ENCODE assay signal across 8 cellular contexts in the genomic region with DNA sequence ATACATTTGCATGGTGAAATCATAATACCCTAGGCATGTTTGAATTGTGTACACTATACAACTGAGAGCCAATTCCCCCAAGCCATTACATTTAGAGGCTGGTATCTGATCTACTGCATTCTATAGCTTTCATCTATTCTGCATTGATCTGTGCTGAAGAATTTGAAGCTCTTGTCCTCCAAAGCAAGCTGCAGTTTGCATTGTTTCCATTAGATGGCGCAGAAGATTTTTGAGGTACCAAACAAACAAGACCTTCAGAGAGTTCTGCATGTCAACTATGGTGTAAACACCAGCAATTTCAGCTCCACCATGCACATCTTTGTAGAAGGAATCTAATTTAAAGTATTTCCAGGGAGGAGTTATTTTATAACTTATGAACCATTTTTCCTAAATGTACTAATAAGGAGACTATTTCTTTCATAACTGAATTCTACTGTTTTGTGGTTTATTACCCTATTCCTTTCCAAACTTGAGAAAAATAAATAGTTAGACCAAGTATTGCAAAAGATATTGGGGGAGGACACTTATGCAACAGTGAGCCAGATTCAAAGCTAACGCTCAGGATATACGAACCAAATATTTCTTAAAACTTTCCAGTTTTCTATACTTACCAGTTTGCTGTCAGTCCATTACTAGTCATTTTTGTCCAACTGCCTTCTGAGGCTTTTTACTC.
DNase-seq lines count a peak whose midpoint lies in the region; ATAC-seq, FAIRE-seq and TF ChIP-seq lines count a peak whose summit lies in the region.

No MANE protein-coding gene starts in this region.

- no peak overlapping the region for H2BK20ac ChIP-seq in H9 (ENCODE audit: low read depth, low read length, poor library complexity, severe bottlenecking)

- H3K14ac ChIP-seq in H9 (ENCODE audit: insufficient read depth, low read length) = no peak overlapping the region

- in situ Hi-C loops in GM12878 (cut with MboI) = no loop called here

- H3K27ac ChIP-seq in H9 (ENCODE audit: insufficient read length, low read depth, low read length) = no peak overlapping the region
- no peak overlapping the region for H3K27ac ChIP-seq in GM12878 (ENCODE audit: control insufficient read depth, insufficient read depth)
- H3K27ac ChIP-seq in iPS DF 6.9 (ENCODE audit: low read length) = no peak overlapping the region

- no peaks in the 10 kb centered on the region for H3K9me3 ChIP-seq in H9 (ENCODE audit: control insufficient read depth, low read depth, low read length)
- H3K9me3 ChIP-seq in MG63 = no peaks in the 10 kb centered on the region
- H3K9me3 ChIP-seq in GM12878 (replicated peaks; ENCODE audit: control insufficient read depth, insufficient read depth, low read length) = no peaks in the 10 kb centered on the region
- H3K9me3 ChIP-seq in iPS DF 6.9 (ENCODE audit: control insufficient read depth, insufficient read depth, low read length) = no peaks in the 10 kb centered on the region

- no peak overlapping the region for H3T11ph ChIP-seq in H9 (ENCODE audit: low read length)

- H3K36me3 ChIP-seq in MG63 (no peaks in the 10 kb centered on the region), GM12878 (ENCODE audit: control insufficient read depth in 2 of 2, insufficient read depth in 2 of 2, low read length in 1 of 2) (no peaks in the 10 kb centered on the region), iPS DF 6.9 (ENCODE audit: control insufficient read depth, insufficient read depth, low read length) (no peaks in the 10 kb centered on the region)

- SMC1A ChIA-PET in GM12878 (lab: Charles Lee; ENCODE audit: uncharacterized antibody, unreplicated experiment) = interaction anchor here (0.6 to 7.3 kb wide), 36 partner anchors 9 to 844 kb away, joined by 3 to 104 read pairs (median 3); no protein-coding TSS in a partner anchor

- H4K8ac ChIP-seq in H9 (replicated peaks; ENCODE audit: insufficient read length, low read depth, low read length) = no peak overlapping the region

- no peaks in the 10 kb centered on the region for H3K9me3 Mint-ChIP-seq in H9

- H2BK12ac ChIP-seq in H9 (ENCODE audit: insufficient read length, low read depth, low read length) = no peak overlapping the region

- TF ChIP-seq CTCF in H9 (conservative IDR thresholded peaks at IDR 0.05) (peak; percentile 93), GM12878 (IDR thresholded peaks at IDR 0.05 in 2 of 3, conservative IDR thresholded peaks at IDR 0.05 in 1 of 3; ENCODE audit: control insufficient read depth in 2 of 3, extremely low read depth in 1 of 3, insufficient read depth in 1 of 3, low read depth in 3 of 3, low read length in 3 of 3) (peak; percentile 86 to 94 (median 87); a peak in 5 of 6 replicates)

- H3K27me3 ChIP-seq in H9 (ENCODE audit: insufficient read depth, low read length) (no peaks in the 10 kb centered on the region), MG63 (no peaks in the 10 kb centered on the region), GM12878 (replicated peaks in 1 of 2; ENCODE audit: control insufficient read depth in 2 of 2, insufficient read depth in 2 of 2, low read length in 1 of 2) (no peaks in the 10 kb centered on the region), iPS DF 6.9 (ENCODE audit: control insufficient read depth, insufficient read depth, low read length) (no peaks in the 10 kb centered on the region)

- no peaks in the 10 kb centered on the region for H3K4me1 Mint-ChIP-seq in H9

- H3K56ac ChIP-seq in H9 (ENCODE audit: insufficient read length, low read depth, low read length) = no peak overlapping the region

- no peaks in the 10 kb centered on the region for H3K79me2 ChIP-seq in H9 (ENCODE audit: insufficient read depth, low read length)
- H3K79me2 ChIP-seq in GM12878 (ENCODE audit: control insufficient read depth, insufficient read depth, low read length) = no peaks in the 10 kb centered on the region

- H3K23ac ChIP-seq in H9 (ENCODE audit: insufficient read length, low read depth, low read length) = no peak overlapping the region

- TF ChIP-seq POLR2A in GM12878 (IDR thresholded peaks at IDR 0.05; ENCODE audit: low read depth, low read length) = no peak

- no peak overlapping the region for H4K91ac ChIP-seq in H9 (ENCODE audit: insufficient read length, low read depth, low read length)

- no peaks in the 10 kb centered on the region for H3K27me3 Mint-ChIP-seq in H9 (ENCODE audit: low read depth)

- H3K36me3 Mint-ChIP-seq in H9 (ENCODE audit: insufficient read depth in 1 of 3, low read depth in 3 of 3) = no peaks in the 10 kb centered on the region

- RAD21 ChIA-PET in GM12878 (lab: Charles Lee; ENCODE audit: unreplicated experiment) = interaction anchor here (0.7 to 5.0 kb wide), 25 partner anchors 8 to 828 kb away, joined by 3 to 92 read pairs (median 4); no protein-coding TSS in a partner anchor

- peak; percentile 99 for FAIRE-seq in GM12878 (lab: Jason Lieb, UNC)

- H3K4me2 ChIP-seq in H9 (ENCODE audit: insufficient read depth, insufficient read length, low read length) (no peak overlapping the region), GM12878 (ENCODE audit: control insufficient read depth, insufficient read depth) (no peak overlapping the region)

- H3K27ac Mint-ChIP-seq in H9 = no peak overlapping the region; a peak in 1 of 7 replicates

- no peak overlapping the region for H2AFZ ChIP-seq in H9 (ENCODE audit: low read length)
- no peak overlapping the region for H2AFZ ChIP-seq in GM12878 (ENCODE audit: control insufficient read depth, low read depth, low read length)

- H4K20me1 ChIP-seq in H9 (ENCODE audit: control insufficient read depth, insufficient read depth, insufficient read length) (no peaks in the 10 kb centered on the region), GM12878 (ENCODE audit: control insufficient read depth, insufficient read depth) (no peaks in the 10 kb centered on the region)

- H3K4me3 Mint-ChIP-seq in H9 = no peak overlapping the region

- peak; percentile 95 for TF ChIP-seq RAD21 in GM12878 (IDR thresholded peaks at IDR 0.05; ENCODE audit: insufficient read depth, low read depth, low read length)

- no peak overlapping the region for H2BK120ac ChIP-seq in H9 (ENCODE audit: low read depth, low read length, poor library complexity, severe bottlenecking)

- BruUV-seq in GM12878 (replicated peaks; lab: Mats Ljungman, UMichigan) = no TSS peak

- WGBS in H9 (ENCODE audit: extremely low coverage, insufficient read length, low lambda C conversion rate) = no CpG with 5 or more reads among the region's 3 CpGs
- WGBS in GM12878 (ENCODE audit: insufficient coverage, insufficient replicate concordance, low lambda C conversion rate, missing lambda C conversion rate) = 63% methylated on average over 3 of the region's 3 CpGs
- no CpG with 5 or more reads among the region's 3 CpGs for WGBS in iPS DF 6.9 (ENCODE audit: insufficient coverage, insufficient read length)

- H3K4me3 ChIP-seq in MG63 = no peak overlapping the region
- no peak overlapping the region for H3K4me3 ChIP-seq in GM12878
- H3K4me3 ChIP-seq in iPS DF 6.9 (ENCODE audit: low read length) = no peak overlapping the region

- intact Hi-C loops in GM12878 (cut with micrococcal nuclease; ENCODE audit: unreplicated experiment) = loop anchor here (1.0 to 5.0 kb wide), 5 partner anchors 99 to 828 kb away; no protein-coding TSS in a partner anchor

- no peak overlapping the region for H3K18ac ChIP-seq in H9 (ENCODE audit: insufficient read length, low read depth, low read length)

- POLR2A ChIA-PET in GM12878 (lab: Charles Lee) = interaction anchor here (0.8 kb wide), 1 partner anchor 249 kb away, joined by 7 read pairs; no protein-coding TSS in a partner anchor

- H3K23me2 ChIP-seq in H9 (ENCODE audit: insufficient read length, low read depth, low read length, poor library complexity, severe bottlenecking) = no peaks in the 10 kb centered on the region

- no peak for ATAC-seq in activated CD4-positive, CD25-positive, alpha-beta regulatory T cell treated with anti-CD3 and anti-CD28 coated beads, Interleukin-2, amount 50 U/mL, for 24 hours
- ATAC-seq in SK-N-SH treated with all-trans-retinoic acid at 6 μM for 48 hours (peak; percentile 89), GM12878 (peak; percentile 91)

- H3K4ac ChIP-seq in H9 (ENCODE audit: low read depth, low read length) = no peak overlapping the region

- H3K9ac ChIP-seq in H9 (ENCODE audit: extremely low read depth, insufficient read length, low read length) = no peak overlapping the region
- H3K9ac ChIP-seq in GM12878 (ENCODE audit: control insufficient read depth, insufficient read depth, low read length) = no peak overlapping the region

- H2BK5ac ChIP-seq in H9 (ENCODE audit: insufficient read length, low read length) = no peak overlapping the region

- H2BK15ac ChIP-seq in H9 (ENCODE audit: low read depth, low read length) = no peak overlapping the region

- no peak for TF ChIP-seq EP300 in GM12878 (IDR thresholded peaks at IDR 0.05; ENCODE audit: borderline replicate concordance in 1 of 2, control insufficient read depth in 1 of 2, low read depth in 2 of 2, low read length in 2 of 2)

- no peaks in the 10 kb centered on the region for H3K79me1 ChIP-seq in H9 (ENCODE audit: insufficient read depth, low read depth, low read length, poor library complexity, severe bottlenecking)

- DNase-seq in activated CD4-positive, CD25-positive, alpha-beta regulatory T cell treated with anti-CD3 and anti-CD28 coated beads, Interleukin-2, amount 50 U/mL, for 16 hours (ENCODE audit: low read depth, low spot score) = peak; percentile 17
- DNase-seq in H9 (peak; percentile 68), MG63 (peak; percentile 14), GM12878 (ENCODE audit: low read depth, low spot score) (peak; percentile 54), iPS DF 6.9 (ENCODE audit: low read depth, low spot score) (peak; percentile 66)
- peak; percentile 56 for DNase-seq in stimulated activated CD4-positive, alpha-beta T cell treated with anti-CD3 and anti-CD28 coated beads, Interleukin-15, amount 100 ng/mL, for 24 hours

- H3K4me1 ChIP-seq in H9 (ENCODE audit: insufficient read depth, low read length) = no peaks in the 10 kb centered on the region
- H3K4me1 ChIP-seq in GM12878 (ENCODE audit: control insufficient read depth, insufficient read depth, low read length) = no peaks in the 10 kb centered on the region
- H3K4me1 ChIP-seq in iPS DF 6.9 (ENCODE audit: control insufficient read depth, insufficient read depth, low read length) = no peaks in the 10 kb centered on the region

- CTCF ChIA-PET in GM12878 (lab: Yijun Ruan, JAX) = interaction anchor here (0.6 to 8.9 kb wide), 44 partner anchors 9 to 1627 kb away, joined by 3 to 169 read pairs (median 4); no protein-coding TSS in a partner anchor

- no peak overlapping the region for H2AK5ac ChIP-seq in H9 (ENCODE audit: insufficient read length, low read length)

- no peak overlapping the region for H4K5ac ChIP-seq in H9 (ENCODE audit: insufficient read length, low read depth, low read length)

TF ChIP-seq in SK-N-SH treated with all-trans-retinoic acid at 6 μM for 48 hours, 23 proteins besides CTCF, POLR2A, EP300 and RAD21 (continues in another document):
- TF ChIP-seq ZFP3 (CRISPR knock-in tag; IDR thresholded peaks at IDR 0.05) (no peak), ZC3H10 (CRISPR knock-in tag; IDR thresholded peaks at IDR 0.05) (no peak), ESRRG (CRISPR knock-in tag; IDR thresholded peaks at IDR 0.05) (no peak)

TF ChIP-seq in GM12878, 131 proteins besides CTCF, POLR2A, EP300 and RAD21 (continues in another document):
- TF ChIP-seq CEBPB (IDR thresholded peaks at IDR 0.05; ENCODE audit: borderline replicate concordance in 1 of 2, low read depth in 2 of 2, low read length in 2 of 2) = no peak
- TF ChIP-seq MTA3 (IDR thresholded peaks at IDR 0.05; ENCODE audit: borderline replicate concordance, low read length) = no peak
- TF ChIP-seq ATF7 (IDR thresholded peaks at IDR 0.05; ENCODE audit: low read depth) = no peak

Comparison
In these comparisons a context has a peak if more than half of its experiments do, and no peak if none do; other contexts are left out.
1. DNase-seq: peak in every context shown above with its lines; median percentile 68 in H9; 66 in iPS DF 6.9; 56 in stimulated activated CD4-positive, alpha-beta T cell treated with anti-CD3 and anti-CD28 coated beads, Interleukin-15, amount 100 ng/mL, for 24 hours; 54 in GM12878; 17 in activated CD4-positive, CD25-positive, alpha-beta regulatory T cell treated with anti-CD3 and anti-CD28 coated beads, Interleukin-2, amount 50 U/mL, for 16 hours; 14 in MG63.
2. ATAC-seq: peak in SK-N-SH treated with all-trans-retinoic acid at 6 μM for 48 hours (single experiment) and GM12878 (single experiment); none in activated CD4-positive, CD25-positive, alpha-beta regulatory T cell treated with anti-CD3 and anti-CD28 coated beads, Interleukin-2, amount 50 U/mL, for 24 hours (0 of 2).